In the genomic region with DNA sequence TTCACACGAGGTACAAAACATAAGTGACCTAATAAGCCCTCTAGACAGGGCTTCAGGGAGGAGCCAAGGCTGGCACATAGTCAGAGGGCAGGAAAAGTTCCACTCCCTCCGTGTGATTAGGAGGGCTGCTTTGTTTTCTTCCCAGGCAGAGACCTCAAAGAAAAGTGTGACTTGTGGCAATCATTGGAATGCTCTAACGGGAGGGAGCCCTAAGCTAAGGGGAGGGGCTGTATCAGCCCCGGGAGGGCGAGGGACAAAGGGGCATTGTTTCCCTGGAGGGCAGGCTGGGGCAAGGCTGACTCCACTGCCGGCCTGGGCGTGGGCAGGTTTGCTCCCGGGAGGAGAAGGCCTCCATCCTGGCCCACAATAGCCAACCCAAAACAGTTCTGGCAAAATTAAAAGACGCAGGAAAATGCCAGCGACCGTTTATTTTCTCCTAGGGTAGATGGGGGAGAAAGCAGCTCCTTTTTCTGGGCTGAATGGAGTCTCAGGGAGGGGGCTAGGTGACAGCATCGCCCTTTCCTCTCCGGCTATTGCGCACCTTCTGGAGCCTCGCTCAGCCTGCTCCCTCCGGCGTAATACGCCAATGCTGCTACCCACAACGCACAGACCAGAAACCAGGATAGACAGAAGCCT, we compare ENCODE assay signal across 9 cellular contexts.
DNase-seq lines count a peak whose midpoint lies in the region; ATAC-seq and TF ChIP-seq lines count a peak whose summit lies in the region.
"Had no signal": no experiment of that assay in that cellular context is flagged by ENCODE, and none has a peak within 500 bp of the region (broad histone marks: within the 10 kb centered on the region; RNA-seq: fewer than 3 reads in every experiment).

No MANE protein-coding gene starts in this region.

- no peaks in the 10 kb centered on the region for H3K9me3 ChIP-seq in liver (ENCODE audit: control insufficient read depth in 4 of 4, low read length in 3 of 4)

- WGBS in liver = 45% methylated on average over 19 of the region's 19 CpGs

- ATAC-seq in GM19397 (IDR thresholded peaks at IDR 0.05; ENCODE audit: unreplicated experiment) (no peak), HG03175 (IDR thresholded peaks at IDR 0.05; ENCODE audit: unreplicated experiment) (no peak)

- TF ChIP-seq CTCF in liver (IDR thresholded peaks at IDR 0.05; ENCODE audit: low read depth, low read length, missing input control) = no peak

- DNase-seq in NCI-H510A treated with DMSO at 0.1 percent for 48 hours (lab: John Stamatoyannopoulos, UW) (peak; percentile 30), NCI-H510A (lab: John Stamatoyannopoulos, UW) (no peak), caudate nucleus (lab: John Stamatoyannopoulos, UW) (peak in 56 of 61 donors; percentile 23 to 80 (median 60)), superior temporal gyrus (ENCODE audit: extremely low spot score) (peak; percentile 85), NCI-H1436 treated with DMSO at 0.1 percent for 48 hours (lab: John Stamatoyannopoulos, UW) (no peak)

- peak overlapping the region; percentile 57 to 81 (median 74) for H3K4me3 ChIP-seq in liver (ENCODE audit: low read depth in 1 of 3, low read length in 3 of 3)
- H3K4me3 ChIP-seq: SK-N-MC had no signal

- H3K36me3 ChIP-seq in liver (ENCODE audit: control insufficient read depth in 4 of 4, insufficient read depth in 3 of 4, low read depth in 1 of 4, low read length in 3 of 4) = no peaks in the 10 kb centered on the region

- H3K27ac ChIP-seq in caudate nucleus (ENCODE audit: low read depth, low read length) (peak overlapping the region; percentile 92), liver (ENCODE audit: low read depth in 1 of 2, low read length in 2 of 2) (peak overlapping the region; percentile 81 to 88)
- H3K27ac ChIP-seq: SK-N-MC had no signal

- no peak for TF ChIP-seq RAD21 in liver (IDR thresholded peaks at IDR 0.05)

- no peaks in the 10 kb centered on the region for H3K27me3 ChIP-seq in liver (ENCODE audit: control insufficient read depth in 4 of 4, insufficient read depth in 4 of 4, low read length in 3 of 4)

- peaks cover 0 to 25% (median 13%) of the 10 kb centered on the region in 4 donors for H3K4me1 ChIP-seq in liver (ENCODE audit: control insufficient read depth in 4 of 4, insufficient read depth in 4 of 4, low read length in 3 of 4)

- H3K9ac ChIP-seq in liver (ENCODE audit: low read depth in 1 of 2, low read length in 2 of 2) = no peak overlapping the region

TF ChIP-seq in liver, 16 proteins besides CTCF, POLR2A, EP300 and RAD21:
- TF ChIP-seq JUND (IDR thresholded peaks at IDR 0.05) (no peak), FOXA2 (IDR thresholded peaks at IDR 0.05) (no peak), EGR1 (IDR thresholded peaks at IDR 0.05; ENCODE audit: low read depth in 2 of 2) (no peak), GABPA (IDR thresholded peaks at IDR 0.05 in 1 of 2, conservative IDR thresholded peaks at IDR 0.05 in 1 of 2) (no peak), NR2F2 (IDR thresholded peaks at IDR 0.05) (no peak), TAF1 (conservative IDR thresholded peaks at IDR 0.05) (no peak), FOXA1 (IDR thresholded peaks at IDR 0.05) (no peak), HNF4A (conservative IDR thresholded peaks at IDR 0.05) (no peak), RXRA (IDR thresholded peaks at IDR 0.05) (no peak)
- TF ChIP-seq, protein P1, sequence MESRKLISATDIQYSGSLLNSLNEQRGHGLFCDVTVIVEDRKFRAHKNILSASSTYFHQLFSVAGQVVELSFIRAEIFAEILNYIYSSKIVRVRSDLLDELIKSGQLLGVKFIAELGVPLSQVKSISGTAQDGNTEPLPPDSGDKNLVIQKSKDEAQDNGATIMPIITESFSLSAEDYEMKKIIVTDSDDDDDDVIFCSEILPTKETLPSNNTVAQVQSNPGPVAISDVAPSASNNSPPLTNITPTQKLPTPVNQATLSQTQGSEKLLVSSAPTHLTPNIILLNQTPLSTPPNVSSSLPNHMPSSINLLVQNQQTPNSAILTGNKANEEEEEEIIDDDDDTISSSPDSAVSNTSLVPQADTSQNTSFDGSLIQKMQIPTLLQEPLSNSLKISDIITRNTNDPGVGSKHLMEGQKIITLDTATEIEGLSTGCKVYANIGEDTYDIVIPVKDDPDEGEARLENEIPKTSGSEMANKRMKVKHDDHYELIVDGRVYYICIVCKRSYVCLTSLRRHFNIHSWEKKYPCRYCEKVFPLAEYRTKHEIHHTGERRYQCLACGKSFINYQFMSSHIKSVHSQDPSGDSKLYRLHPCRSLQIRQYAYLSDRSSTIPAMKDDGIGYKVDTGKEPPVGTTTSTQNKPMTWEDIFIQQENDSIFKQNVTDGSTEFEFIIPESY (IDR thresholded peaks at IDR 0.05) = no peak
- TF ChIP-seq, protein P2, sequence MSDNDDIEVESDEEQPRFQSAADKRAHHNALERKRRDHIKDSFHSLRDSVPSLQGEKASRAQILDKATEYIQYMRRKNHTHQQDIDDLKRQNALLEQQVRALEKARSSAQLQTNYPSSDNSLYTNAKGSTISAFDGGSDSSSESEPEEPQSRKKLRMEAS (IDR thresholded peaks at IDR 0.05) = no peak

Comparison
In these comparisons a context has a peak if more than half of its experiments do, and no peak if none do; other contexts are left out.
1. DNase-seq: peak in NCI-H510A treated with DMSO at 0.1 percent for 48 hours (single experiment), caudate nucleus (56 of 61) and superior temporal gyrus (single experiment); none in NCI-H510A (single experiment) and NCI-H1436 treated with DMSO at 0.1 percent for 48 hours (single experiment).